Comparison of ENCODE assay signal across 16 cellular contexts in the genomic region with DNA sequence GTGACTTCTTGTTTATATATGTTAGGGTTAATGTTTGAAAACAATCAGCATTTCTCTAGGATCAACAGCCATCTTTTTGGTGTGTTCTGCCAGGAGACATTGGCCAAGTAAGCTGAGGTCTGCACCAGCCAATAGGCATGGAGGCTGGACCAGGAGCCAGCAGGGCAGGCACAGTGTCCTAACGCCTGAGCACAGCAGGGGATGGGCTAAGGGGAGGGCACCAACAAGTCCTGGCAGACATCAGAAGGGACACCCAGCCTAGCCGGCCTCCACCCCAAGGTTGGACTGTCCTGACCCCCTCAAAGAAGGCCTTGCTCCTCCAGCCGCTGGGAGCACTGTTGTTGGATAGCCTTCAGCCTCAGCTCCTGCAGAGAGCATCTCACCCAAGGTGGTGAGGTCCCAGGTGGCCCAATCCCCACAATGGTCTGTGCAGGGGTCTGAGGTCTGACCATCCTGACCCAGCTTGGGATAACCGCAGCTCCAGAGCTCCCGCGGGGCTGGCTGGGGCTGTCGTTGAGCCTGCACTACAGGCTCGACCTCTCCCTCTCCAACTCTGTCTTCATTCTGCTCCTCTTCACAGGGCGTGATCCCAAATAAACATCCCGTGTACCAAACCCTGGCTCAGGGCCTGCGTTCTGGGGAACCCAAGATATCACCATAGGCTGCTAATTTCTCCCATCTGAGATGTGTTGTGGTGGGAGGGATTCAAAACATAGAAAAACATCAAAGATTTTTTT. TPM values are rescaled to one million over a fixed set of nuclear protein-coding genes. Genes with fewer than 3 reads are reported as not detected.
DNase-seq lines count a peak whose midpoint lies in the region; ATAC-seq and TF ChIP-seq lines count a peak whose summit lies in the region.
"Had no signal": no experiment of that assay in that cellular context is flagged by ENCODE, and none has a peak within 500 bp of the region (broad histone marks: within the 10 kb centered on the region; RNA-seq: fewer than 3 reads in every experiment).

No MANE protein-coding gene starts in this region.

- peak overlapping the region; percentile 39 for H2AFZ ChIP-seq in parathyroid adenoma

- H3K79me2 ChIP-seq in parathyroid adenoma, result peaks cover 5% of the 10 kb centered on the region

- H3K36me3 ChIP-seq in left ventricle myocardium inferior (no peaks in the 10 kb centered on the region), gastroesophageal sphincter (no peaks in the 10 kb centered on the region), parathyroid adenoma (ENCODE audit: control insufficient read depth, insufficient read depth, low read length) (no peaks in the 10 kb centered on the region)
- H3K36me3 ChIP-seq: neutrophil, WERI-Rb-1 had no signal

- no peak for TF ChIP-seq EP300 in gastroesophageal sphincter (IDR thresholded peaks at IDR 0.05)

- DNase-seq in left ventricle myocardium inferior (no peak), cardiac septum (ENCODE audit: low spot score) (no peak), SKM-1 treated with dmso at 0.1 percent for 144 hours (lab: John Stamatoyannopoulos, UW; ENCODE audit: unreplicated experiment) (no peak), SHP77 (lab: John Stamatoyannopoulos, UW) (no peak)

- TF ChIP-seq POLR2A in gastroesophageal sphincter (IDR thresholded peaks at IDR 0.05), result no peak

- H3K27ac ChIP-seq in left ventricle myocardium inferior (replicated peaks), result peak overlapping the region; percentile 43
- peak overlapping the region in 3 of 4 donors; percentile 25 to 100 (median 99) for H3K27ac ChIP-seq in gastroesophageal sphincter
- H3K27ac ChIP-seq in parathyroid adenoma, result peak overlapping the region; percentile 8
- H3K27ac ChIP-seq: neutrophil, WERI-Rb-1 had no signal

- no peak overlapping the region for H3K4me2 ChIP-seq in parathyroid adenoma (ENCODE audit: low read length)
- H3K4me2 ChIP-seq: smooth muscle cell had no signal

- H3K4me3 ChIP-seq in left ventricle myocardium inferior (no peak overlapping the region), gastroesophageal sphincter (no peak overlapping the region), parathyroid adenoma (ENCODE audit: low read depth, low read length) (no peak overlapping the region)
- H3K4me3 ChIP-seq: smooth muscle cell had no signal

- intact Hi-C loops in left ventricle myocardium inferior (cut with micrococcal nuclease), result no loop called here
- intact Hi-C loops in cardiac septum (cut with DNase I), result loop anchor here (1.0 to 5.0 kb wide), 2 partner anchors 37 to 83 kb away; no protein-coding TSS in a partner anchor

- no peak overlapping the region for H3K9ac ChIP-seq in parathyroid adenoma

- no peaks in the 10 kb centered on the region for H3K27me3 ChIP-seq in left ventricle myocardium inferior (ENCODE audit: low read depth)
- H3K27me3 ChIP-seq in gastroesophageal sphincter, result no peaks in the 10 kb centered on the region
- H3K27me3 ChIP-seq in parathyroid adenoma (ENCODE audit: control insufficient read depth, insufficient read depth, low read length), result no peaks in the 10 kb centered on the region

- H3K4me1 ChIP-seq in left ventricle myocardium inferior (peaks cover 50% of the 10 kb centered on the region), gastroesophageal sphincter (peaks cover 0 to 57% (median 23%) of the 10 kb centered on the region in 3 donors), parathyroid adenoma (peaks cover 23% of the 10 kb centered on the region)

- ATAC-seq in gastroesophageal sphincter (no peak), HG02840 (IDR thresholded peaks at IDR 0.05; ENCODE audit: low FRiP score, unreplicated experiment) (no peak), GM18520 (IDR thresholded peaks at IDR 0.05; ENCODE audit: unreplicated experiment) (no peak)

- WGBS in gastroesophageal sphincter (ENCODE audit: low coverage in 1 of 2), 2 donors, result 23 to 42% methylated on average over 5 of the region's 11 CpGs

- no peak for TF ChIP-seq CTCF in left ventricle myocardium inferior (IDR thresholded peaks at IDR 0.05; ENCODE audit: borderline replicate concordance)
- no peak for TF ChIP-seq CTCF in gastroesophageal sphincter (IDR thresholded peaks at IDR 0.05)
- TF ChIP-seq CTCF in parathyroid adenoma (IDR thresholded peaks at IDR 0.05), result no peak

- H3K9me3 ChIP-seq in left ventricle myocardium inferior (replicated peaks), result no peaks in the 10 kb centered on the region
- H3K9me3 ChIP-seq in gastroesophageal sphincter, result no peaks in the 10 kb centered on the region
- no peaks in the 10 kb centered on the region for H3K9me3 ChIP-seq in parathyroid adenoma (ENCODE audit: control insufficient read depth, low read length)
- H3K9me3 ChIP-seq: neutrophil had no signal

RNA-seq across cellular contexts. Expression of gene TEX44, which starts 8.1 kb away (rescaled TPM):
- total RNA-seq in left ventricle myocardium inferior (not detected), cardiac septum (not detected), gastroesophageal sphincter (not detected)
- total RNA-seq: A673; activated CD8-positive, alpha-beta memory T cell treated with anti-CD3 and anti-CD28 coated beads for 36 hours; CD4-positive, alpha-beta memory T cell; LHCN-M2; liver; smooth muscle cell had no signal

Comparison
In these comparisons a context has a peak if more than half of its experiments do, and no peak if none do; other contexts are left out.
1. H3K27ac ChIP-seq: peak in every context shown above with its lines; median percentile 99 in gastroesophageal sphincter; 43 in left ventricle myocardium inferior; 8 in parathyroid adenoma.